ENCODE assay signal across 1 cellular context in the genomic region with DNA sequence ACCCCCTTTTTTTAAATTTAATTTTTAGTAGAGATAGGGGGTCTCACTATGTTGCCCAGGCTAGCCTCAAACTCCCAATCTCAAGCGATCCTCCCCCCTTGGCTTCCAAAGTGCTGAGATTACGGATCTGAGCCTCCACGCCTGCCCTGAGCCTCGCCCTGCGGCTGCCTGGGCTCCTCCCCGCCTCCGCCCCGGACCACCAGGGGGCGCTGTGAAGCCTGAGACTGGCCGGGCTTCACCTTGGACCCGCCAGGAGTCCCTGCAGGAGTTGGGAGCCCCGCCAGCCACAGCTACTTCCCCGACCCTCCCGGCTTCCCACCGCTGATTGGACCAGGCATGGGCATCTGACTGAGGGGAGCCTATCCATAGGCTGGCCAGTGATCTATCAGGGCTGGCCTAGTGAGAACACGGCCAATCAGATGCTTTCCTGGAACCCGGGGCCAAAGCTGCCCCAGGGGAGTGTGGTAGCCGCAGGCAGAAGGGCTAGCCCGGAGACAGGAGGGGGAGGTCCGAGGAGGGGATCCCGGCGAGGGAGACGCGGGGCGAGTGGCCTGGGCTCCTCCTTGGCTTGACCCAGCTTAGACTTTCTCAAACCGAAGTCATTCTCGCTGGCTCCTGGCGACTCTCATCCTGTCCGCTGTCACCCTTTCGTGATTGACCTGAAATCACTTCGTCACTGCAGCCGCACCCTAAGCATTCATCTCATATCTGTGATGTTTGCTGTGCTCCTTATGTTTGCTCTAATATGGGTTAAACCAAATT.
TF ChIP-seq lines count a peak whose summit lies in the region.

No MANE protein-coding gene starts in this region.

TF ChIP-seq in HepG2, 621 proteins besides CTCF, POLR2A, EP300 and RAD21 (continued from another document and continues in another):
- TF ChIP-seq, protein P1, sequence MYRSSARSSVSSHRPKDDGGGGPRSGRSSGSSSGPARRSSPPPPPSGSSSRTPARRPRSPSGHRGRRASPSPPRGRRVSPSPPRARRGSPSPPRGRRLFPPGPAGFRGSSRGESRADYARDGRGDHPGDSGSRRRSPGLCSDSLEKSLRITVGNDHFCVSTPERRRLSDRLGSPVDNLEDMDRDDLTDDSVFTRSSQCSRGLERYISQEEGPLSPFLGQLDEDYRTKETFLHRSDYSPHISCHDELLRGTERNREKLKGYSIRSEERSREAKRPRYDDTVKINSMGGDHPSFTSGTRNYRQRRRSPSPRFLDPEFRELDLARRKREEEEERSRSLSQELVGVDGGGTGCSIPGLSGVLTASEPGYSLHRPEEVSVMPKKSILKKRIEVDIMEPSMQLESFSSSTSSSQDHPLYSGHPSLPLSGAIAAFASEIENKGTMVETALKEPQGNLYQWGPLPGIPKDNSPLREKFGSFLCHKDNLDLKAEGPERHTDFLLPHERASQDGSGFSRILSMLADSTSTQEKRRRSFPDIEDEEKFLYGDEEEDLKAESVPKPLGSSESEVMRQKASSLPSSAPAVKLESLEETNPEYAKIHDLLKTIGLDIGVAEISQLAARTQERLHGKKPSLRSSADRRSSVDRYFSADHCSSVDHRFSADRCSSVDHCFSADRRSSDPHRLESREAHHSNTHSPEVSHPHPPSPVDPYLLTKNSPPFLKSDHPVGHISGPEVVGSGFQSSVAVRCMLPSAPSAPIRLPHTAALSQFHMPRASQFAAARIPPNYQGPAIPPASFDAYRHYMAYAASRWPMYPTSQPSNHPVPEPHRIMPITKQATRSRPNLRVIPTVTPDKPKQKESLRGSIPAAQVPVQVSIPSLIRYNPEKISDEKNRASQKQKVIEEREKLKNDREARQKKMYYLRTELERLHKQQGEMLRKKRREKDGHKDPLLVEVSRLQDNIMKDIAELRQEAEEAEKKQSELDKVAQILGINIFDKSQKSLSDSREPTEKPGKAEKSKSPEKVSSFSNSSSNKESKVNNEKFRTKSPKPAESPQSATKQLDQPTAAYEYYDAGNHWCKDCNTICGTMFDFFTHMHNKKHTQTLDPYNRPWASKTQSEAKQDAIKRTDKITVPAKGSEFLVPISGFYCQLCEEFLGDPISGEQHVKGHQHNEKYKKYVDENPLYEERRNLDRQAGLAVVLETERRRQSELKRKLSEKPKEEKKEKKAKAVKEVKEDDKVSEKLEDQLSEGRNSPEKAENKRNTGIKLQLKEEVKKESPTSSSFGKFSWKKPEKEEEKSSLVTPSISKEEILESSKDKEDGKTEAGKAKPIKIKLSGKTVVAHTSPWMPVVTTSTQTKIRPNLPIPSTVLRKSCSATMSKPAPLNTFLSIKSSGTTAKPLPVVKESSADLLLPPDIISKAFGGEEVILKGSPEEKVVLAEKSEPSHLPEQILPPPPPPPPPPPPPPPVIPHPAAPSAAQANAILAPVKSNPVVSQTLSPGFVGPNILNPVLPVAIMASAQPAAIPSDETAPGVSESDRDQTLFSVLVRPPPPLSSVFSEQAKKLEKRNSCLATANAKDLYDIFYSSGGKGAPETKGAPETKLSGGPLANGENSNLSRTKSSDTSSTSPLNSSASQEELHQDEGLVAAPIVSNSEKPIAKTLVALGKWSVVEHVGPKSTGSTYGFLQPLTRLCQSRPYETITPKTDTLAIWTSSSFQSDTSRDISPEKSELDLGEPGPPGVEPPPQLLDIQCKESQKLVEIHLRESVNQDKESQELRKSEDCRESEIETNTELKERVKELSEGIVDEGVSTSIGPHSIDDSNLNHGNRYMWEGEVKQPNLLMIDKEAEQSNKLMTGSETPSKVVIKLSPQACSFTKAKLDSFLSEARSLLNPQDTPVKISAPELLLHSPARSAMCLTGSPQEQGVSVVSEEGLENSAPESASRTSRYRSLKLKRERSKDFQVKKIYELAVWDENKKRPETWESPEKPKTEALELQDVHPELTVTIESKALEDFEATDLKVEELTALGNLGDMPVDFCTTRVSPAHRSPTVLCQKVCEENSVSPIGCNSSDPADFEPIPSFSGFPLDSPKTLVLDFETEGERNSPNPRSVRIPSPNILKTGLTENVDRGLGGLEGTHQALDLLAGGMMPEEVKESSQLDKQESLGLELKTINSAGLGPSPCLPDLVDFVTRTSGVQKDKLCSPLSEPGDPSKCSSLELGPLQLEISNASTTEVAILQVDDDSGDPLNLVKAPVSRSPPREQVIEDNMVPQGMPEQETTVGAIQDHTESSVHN (CRISPR knock-in tag; IDR thresholded peaks at IDR 0.05): 0 out of 2 replicates have a peak, but pooled peaks have one; percentile 36
- no peak for TF ChIP-seq ZNF780A (CRISPR knock-in tag; IDR thresholded peaks at IDR 0.05)
- no peak for TF ChIP-seq ZNF382 (CRISPR knock-in tag; IDR thresholded peaks at IDR 0.05; ENCODE audit: borderline replicate concordance)
- TF ChIP-seq GABPB1 (CRISPR knock-in tag; IDR thresholded peaks at IDR 0.05): peak; percentile 77
- no peak for TF ChIP-seq ARHGAP35 (CRISPR knock-in tag; IDR thresholded peaks at IDR 0.05; ENCODE audit: borderline replicate concordance)
- peak; percentile 80; the same call in 1 of the 2 replicates for TF ChIP-seq ZNF790 (CRISPR knock-in tag; IDR thresholded peaks at IDR 0.05; ENCODE audit: borderline replicate concordance)
- TF ChIP-seq ZSCAN12 (CRISPR knock-in tag; IDR thresholded peaks at IDR 0.05): no peak
- no peak for TF ChIP-seq ARID2 (CRISPR knock-in tag; IDR thresholded peaks at IDR 0.05; ENCODE audit: borderline replicate concordance)
- no peak for TF ChIP-seq LCORL (IDR thresholded peaks at IDR 0.05)
- peak; percentile 87 for TF ChIP-seq LCORL (CRISPR knock-in tag; IDR thresholded peaks at IDR 0.05)
- TF ChIP-seq PPARG (CRISPR knock-in tag; conservative IDR thresholded peaks at IDR 0.05): 0 out of 2 replicates have a peak, but pooled peaks have one; percentile 21
- no peak for TF ChIP-seq SATB2 (CRISPR knock-in tag; IDR thresholded peaks at IDR 0.05)
- TF ChIP-seq NONO (IDR thresholded peaks at IDR 0.05): no peak
- peak; percentile 68; the same call in 1 of the 2 replicates for TF ChIP-seq NONO (CRISPR knock-in tag; conservative IDR thresholded peaks at IDR 0.05)
- TF ChIP-seq, protein P2, sequence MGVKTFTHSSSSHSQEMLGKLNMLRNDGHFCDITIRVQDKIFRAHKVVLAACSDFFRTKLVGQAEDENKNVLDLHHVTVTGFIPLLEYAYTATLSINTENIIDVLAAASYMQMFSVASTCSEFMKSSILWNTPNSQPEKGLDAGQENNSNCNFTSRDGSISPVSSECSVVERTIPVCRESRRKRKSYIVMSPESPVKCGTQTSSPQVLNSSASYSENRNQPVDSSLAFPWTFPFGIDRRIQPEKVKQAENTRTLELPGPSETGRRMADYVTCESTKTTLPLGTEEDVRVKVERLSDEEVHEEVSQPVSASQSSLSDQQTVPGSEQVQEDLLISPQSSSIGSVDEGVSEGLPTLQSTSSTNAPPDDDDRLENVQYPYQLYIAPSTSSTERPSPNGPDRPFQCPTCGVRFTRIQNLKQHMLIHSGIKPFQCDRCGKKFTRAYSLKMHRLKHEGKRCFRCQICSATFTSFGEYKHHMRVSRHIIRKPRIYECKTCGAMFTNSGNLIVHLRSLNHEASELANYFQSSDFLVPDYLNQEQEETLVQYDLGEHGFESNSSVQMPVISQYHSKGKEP (CRISPR knock-in tag; IDR thresholded peaks at IDR 0.05): no peak
- no peak for TF ChIP-seq MIER2 (CRISPR knock-in tag; IDR thresholded peaks at IDR 0.05)
- peak; percentile 62 for TF ChIP-seq ZNF883 (CRISPR knock-in tag; IDR thresholded peaks at IDR 0.05; ENCODE audit: not compliant biosample characterization)
- TF ChIP-seq ZNF552 (CRISPR knock-in tag; IDR thresholded peaks at IDR 0.05; ENCODE audit: borderline replicate concordance): no peak
- no peak; the same call in 1 of the 2 replicates for TF ChIP-seq NCOA1 (CRISPR knock-in tag; IDR thresholded peaks at IDR 0.05)
- TF ChIP-seq, protein P3, sequence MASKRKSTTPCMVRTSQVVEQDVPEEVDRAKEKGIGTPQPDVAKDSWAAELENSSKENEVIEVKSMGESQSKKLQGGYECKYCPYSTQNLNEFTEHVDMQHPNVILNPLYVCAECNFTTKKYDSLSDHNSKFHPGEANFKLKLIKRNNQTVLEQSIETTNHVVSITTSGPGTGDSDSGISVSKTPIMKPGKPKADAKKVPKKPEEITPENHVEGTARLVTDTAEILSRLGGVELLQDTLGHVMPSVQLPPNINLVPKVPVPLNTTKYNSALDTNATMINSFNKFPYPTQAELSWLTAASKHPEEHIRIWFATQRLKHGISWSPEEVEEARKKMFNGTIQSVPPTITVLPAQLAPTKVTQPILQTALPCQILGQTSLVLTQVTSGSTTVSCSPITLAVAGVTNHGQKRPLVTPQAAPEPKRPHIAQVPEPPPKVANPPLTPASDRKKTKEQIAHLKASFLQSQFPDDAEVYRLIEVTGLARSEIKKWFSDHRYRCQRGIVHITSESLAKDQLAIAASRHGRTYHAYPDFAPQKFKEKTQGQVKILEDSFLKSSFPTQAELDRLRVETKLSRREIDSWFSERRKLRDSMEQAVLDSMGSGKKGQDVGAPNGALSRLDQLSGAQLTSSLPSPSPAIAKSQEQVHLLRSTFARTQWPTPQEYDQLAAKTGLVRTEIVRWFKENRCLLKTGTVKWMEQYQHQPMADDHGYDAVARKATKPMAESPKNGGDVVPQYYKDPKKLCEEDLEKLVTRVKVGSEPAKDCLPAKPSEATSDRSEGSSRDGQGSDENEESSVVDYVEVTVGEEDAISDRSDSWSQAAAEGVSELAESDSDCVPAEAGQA (IDR thresholded peaks at IDR 0.05; ENCODE audit: low read depth): 0 out of 2 replicates have a peak, but pooled peaks have one; percentile 23
- TF ChIP-seq, protein P3 (CRISPR knock-in tag; IDR thresholded peaks at IDR 0.05; ENCODE audit: borderline replicate concordance): no peak
- no peak for TF ChIP-seq PCBP2 (optimal IDR thresholded peaks at IDR 0.05; ENCODE audit: low read depth, low read length, poor library complexity, severe bottlenecking)
- TF ChIP-seq, protein P4, sequence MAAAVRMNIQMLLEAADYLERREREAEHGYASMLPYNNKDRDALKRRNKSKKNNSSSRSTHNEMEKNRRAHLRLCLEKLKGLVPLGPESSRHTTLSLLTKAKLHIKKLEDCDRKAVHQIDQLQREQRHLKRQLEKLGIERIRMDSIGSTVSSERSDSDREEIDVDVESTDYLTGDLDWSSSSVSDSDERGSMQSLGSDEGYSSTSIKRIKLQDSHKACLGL (CRISPR knock-in tag; IDR thresholded peaks at IDR 0.05): peak; percentile 45; the same call in 1 of the 2 replicates
- TF ChIP-seq ZNF83 (CRISPR knock-in tag; IDR thresholded peaks at IDR 0.05; ENCODE audit: borderline replicate concordance): no peak
- TF ChIP-seq HNRNPH1 (optimal IDR thresholded peaks at IDR 0.05; ENCODE audit: low read depth, low read length): peak; percentile 37
- TF ChIP-seq POLR2AphosphoS5 (IDR thresholded peaks at IDR 0.05; ENCODE audit: low read depth, low read length): peak; percentile 90
- TF ChIP-seq ZNF256 (CRISPR knock-in tag; conservative IDR thresholded peaks at IDR 0.05): no peak
- no peak for TF ChIP-seq RBM22 (optimal IDR thresholded peaks at IDR 0.05; ENCODE audit: low read length)
- no peak for TF ChIP-seq MBD4 (IDR thresholded peaks at IDR 0.05; ENCODE audit: borderline replicate concordance, low read length)
- peak; percentile 70; the same call in 1 of the 2 replicates for TF ChIP-seq GFI1 (CRISPR knock-in tag; IDR thresholded peaks at IDR 0.05; ENCODE audit: borderline replicate concordance)
- TF ChIP-seq ZNF891 (CRISPR knock-in tag; IDR thresholded peaks at IDR 0.05): no peak
- TF ChIP-seq, protein P5, sequence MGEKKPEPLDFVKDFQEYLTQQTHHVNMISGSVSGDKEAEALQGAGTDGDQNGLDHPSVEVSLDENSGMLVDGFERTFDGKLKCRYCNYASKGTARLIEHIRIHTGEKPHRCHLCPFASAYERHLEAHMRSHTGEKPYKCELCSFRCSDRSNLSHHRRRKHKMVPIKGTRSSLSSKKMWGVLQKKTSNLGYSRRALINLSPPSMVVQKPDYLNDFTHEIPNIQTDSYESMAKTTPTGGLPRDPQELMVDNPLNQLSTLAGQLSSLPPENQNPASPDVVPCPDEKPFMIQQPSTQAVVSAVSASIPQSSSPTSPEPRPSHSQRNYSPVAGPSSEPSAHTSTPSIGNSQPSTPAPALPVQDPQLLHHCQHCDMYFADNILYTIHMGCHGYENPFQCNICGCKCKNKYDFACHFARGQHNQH (CRISPR knock-in tag; IDR thresholded peaks at IDR 0.05): peak; percentile 63
- TF ChIP-seq, protein P6, sequence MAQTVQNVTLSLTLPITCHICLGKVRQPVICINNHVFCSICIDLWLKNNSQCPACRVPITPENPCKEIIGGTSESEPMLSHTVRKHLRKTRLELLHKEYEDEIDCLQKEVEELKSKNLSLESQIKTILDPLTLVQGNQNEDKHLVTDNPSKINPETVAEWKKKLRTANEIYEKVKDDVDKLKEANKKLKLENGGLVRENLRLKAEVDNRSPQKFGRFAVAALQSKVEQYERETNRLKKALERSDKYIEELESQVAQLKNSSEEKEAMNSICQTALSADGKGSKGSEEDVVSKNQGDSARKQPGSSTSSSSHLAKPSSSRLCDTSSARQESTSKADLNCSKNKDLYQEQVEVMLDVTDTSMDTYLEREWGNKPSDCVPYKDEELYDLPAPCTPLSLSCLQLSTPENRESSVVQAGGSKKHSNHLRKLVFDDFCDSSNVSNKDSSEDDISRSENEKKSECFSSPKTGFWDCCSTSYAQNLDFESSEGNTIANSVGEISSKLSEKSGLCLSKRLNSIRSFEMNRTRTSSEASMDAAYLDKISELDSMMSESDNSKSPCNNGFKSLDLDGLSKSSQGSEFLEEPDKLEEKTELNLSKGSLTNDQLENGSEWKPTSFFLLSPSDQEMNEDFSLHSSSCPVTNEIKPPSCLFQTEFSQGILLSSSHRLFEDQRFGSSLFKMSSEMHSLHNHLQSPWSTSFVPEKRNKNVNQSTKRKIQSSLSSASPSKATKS (CRISPR knock-in tag; IDR thresholded peaks at IDR 0.05): no peak
- TF ChIP-seq, protein P7, sequence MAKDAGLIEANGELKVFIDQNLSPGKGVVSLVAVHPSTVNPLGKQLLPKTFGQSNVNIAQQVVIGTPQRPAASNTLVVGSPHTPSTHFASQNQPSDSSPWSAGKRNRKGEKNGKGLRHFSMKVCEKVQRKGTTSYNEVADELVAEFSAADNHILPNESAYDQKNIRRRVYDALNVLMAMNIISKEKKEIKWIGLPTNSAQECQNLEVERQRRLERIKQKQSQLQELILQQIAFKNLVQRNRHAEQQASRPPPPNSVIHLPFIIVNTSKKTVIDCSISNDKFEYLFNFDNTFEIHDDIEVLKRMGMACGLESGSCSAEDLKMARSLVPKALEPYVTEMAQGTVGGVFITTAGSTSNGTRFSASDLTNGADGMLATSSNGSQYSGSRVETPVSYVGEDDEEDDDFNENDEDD (CRISPR knock-in tag; IDR thresholded peaks at IDR 0.05; ENCODE audit: borderline replicate concordance): peak; percentile 79; the same call in 1 of the 2 replicates
- TF ChIP-seq HES4 (CRISPR knock-in tag; IDR thresholded peaks at IDR 0.05; ENCODE audit: borderline replicate concordance): peak; percentile 72
